ENCODE assay signal across 11 cellular contexts in genomic region chr15:101135532-101136166, GRCh38.
DNase-seq lines count a peak whose midpoint lies in the region; ATAC-seq, FAIRE-seq and TF ChIP-seq lines count a peak whose summit lies in the region.
"Had no signal": no experiment of that assay in that cellular context is flagged by ENCODE, and none has a peak within 500 bp of the region (broad histone marks: within the 10 kb centered on the region; RNA-seq: fewer than 3 reads in every experiment).

No MANE protein-coding gene starts in this region.

- peak overlapping the region; percentile 25 for H3K27ac Mint-ChIP-seq in activated naive CD8-positive, alpha-beta T cell treated with anti-CD3 and anti-CD28 coated beads, Interleukin-2, amount 10 ng/mL, durations not matched to agents 7 days and 5 days
- H3K27ac Mint-ChIP-seq: brain had no signal

- peaks cover 6% of the 10 kb centered on the region for H3K9me3 Mint-ChIP-seq in activated naive CD8-positive, alpha-beta T cell treated with anti-CD3 and anti-CD28 coated beads, Interleukin-2, amount 10 ng/mL, durations not matched to agents 7 days and 5 days

- H3K4me3 ChIP-seq in foreskin fibroblast (ENCODE audit: low read depth in 1 of 2, low read length in 2 of 2): no peak overlapping the region
- H3K4me3 ChIP-seq: K562 had no signal

- peak; percentile 61 for FAIRE-seq in GM12892 (lab: Jason Lieb, UNC)
- FAIRE-seq: K562 had no signal

- H3K4me3 Mint-ChIP-seq in activated naive CD8-positive, alpha-beta T cell treated with anti-CD3 and anti-CD28 coated beads, Interleukin-2, amount 10 ng/mL, durations not matched to agents 7 days and 5 days: peak overlapping the region; percentile 38
- H3K4me3 Mint-ChIP-seq: brain had no signal

- no peak for DNase-seq in GM12892 (ENCODE audit: insufficient read length)
- DNase-seq in activated naive CD8-positive, alpha-beta T cell treated with anti-CD3 and anti-CD28 coated beads, Interleukin-2, amount 10 ng/mL, durations not matched to agents 7 days and 5 days: no peak
- DNase-seq in activated CD8-positive, alpha-beta memory T cell treated with anti-CD3 and anti-CD28 coated beads, Interleukin-2, amount 50 U/mL, for 4 hours: no peak
- no peak for DNase-seq in foreskin fibroblast
- DNase-seq in iPS-NIHi7 (ENCODE audit: extremely low spot score): no peak
- DNase-seq: EL had no signal

- POLR2A ChIA-PET in activated naive CD8-positive, alpha-beta T cell treated with anti-CD3 and anti-CD28 coated beads, Interleukin-2, amount 10 ng/mL, durations not matched to agents 7 days and 5 days (lab: Charles Lee): no interaction called here

- no peak for TF ChIP-seq CTCF in foreskin fibroblast (IDR thresholded peaks at IDR 0.05; ENCODE audit: low read depth, low read length)

- no peak for TF ChIP-seq POLR2A in GM12892 (IDR thresholded peaks at IDR 0.05; ENCODE audit: low read depth, low read length)

- ATAC-seq in GM19463 (IDR thresholded peaks at IDR 0.05; ENCODE audit: unreplicated experiment): peak; percentile 81
- ATAC-seq in HG03159 (IDR thresholded peaks at IDR 0.05; ENCODE audit: unreplicated experiment): peak; percentile 68
- peak; percentile 24 for ATAC-seq in activated naive CD8-positive, alpha-beta T cell treated with anti-CD3 and anti-CD28 coated beads, Interleukin-2, amount 10 ng/mL, durations not matched to agents 7 days and 5 days (ENCODE audit: low read depth)
- no peak for ATAC-seq in HG02884 (IDR thresholded peaks at IDR 0.05; ENCODE audit: unreplicated experiment)
- ATAC-seq: K562 had no signal

- H3K27me3 Mint-ChIP-seq in activated naive CD8-positive, alpha-beta T cell treated with anti-CD3 and anti-CD28 coated beads, Interleukin-2, amount 10 ng/mL, durations not matched to agents 7 days and 5 days: no peaks in the 10 kb centered on the region
- H3K27me3 Mint-ChIP-seq: brain had no signal

- peaks cover 38% of the 10 kb centered on the region for H3K4me1 Mint-ChIP-seq in activated naive CD8-positive, alpha-beta T cell treated with anti-CD3 and anti-CD28 coated beads, Interleukin-2, amount 10 ng/mL, durations not matched to agents 7 days and 5 days

- peaks cover 7% of the 10 kb centered on the region for H3K36me3 Mint-ChIP-seq in activated naive CD8-positive, alpha-beta T cell treated with anti-CD3 and anti-CD28 coated beads, Interleukin-2, amount 10 ng/mL, durations not matched to agents 7 days and 5 days
